ENCODE assay signal across 1 cellular context in the genomic region with DNA sequence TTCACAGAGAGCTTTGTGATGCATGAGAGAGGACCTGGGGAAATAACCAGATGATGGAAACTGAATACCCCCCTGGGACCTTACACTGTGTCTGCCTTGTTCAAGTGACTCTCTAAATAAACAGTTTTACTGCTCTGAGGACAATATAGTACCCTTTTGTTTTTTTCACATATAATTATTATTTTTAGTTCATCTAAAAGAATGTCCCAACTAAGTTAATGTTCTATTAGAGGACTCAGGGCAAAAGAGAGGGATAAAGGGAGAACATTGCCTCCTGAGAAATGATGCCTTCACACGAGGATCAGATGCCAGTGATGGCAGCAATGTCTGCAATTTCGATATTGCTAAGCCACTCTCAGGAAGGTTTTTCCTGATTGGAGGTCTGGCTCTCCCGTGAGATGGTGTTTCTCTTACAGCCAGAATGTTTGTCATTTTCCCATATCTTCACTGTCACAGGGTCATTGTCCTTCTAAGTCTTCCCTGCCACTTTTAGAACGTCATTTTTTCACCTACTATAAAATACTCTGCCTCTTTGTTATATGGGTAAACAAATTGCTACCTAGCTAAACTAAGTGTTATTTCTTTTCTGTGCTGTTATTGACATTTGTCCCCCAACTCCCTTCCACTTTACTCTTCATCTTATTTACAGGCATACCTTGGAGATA.
TF ChIP-seq lines count a peak whose summit lies in the region.

No MANE protein-coding gene starts in this region.

TF ChIP-seq in HEK293, 187 proteins besides CTCF, POLR2A, EP300 and RAD21 (continued from another document):
- TF ChIP-seq, protein P1, sequence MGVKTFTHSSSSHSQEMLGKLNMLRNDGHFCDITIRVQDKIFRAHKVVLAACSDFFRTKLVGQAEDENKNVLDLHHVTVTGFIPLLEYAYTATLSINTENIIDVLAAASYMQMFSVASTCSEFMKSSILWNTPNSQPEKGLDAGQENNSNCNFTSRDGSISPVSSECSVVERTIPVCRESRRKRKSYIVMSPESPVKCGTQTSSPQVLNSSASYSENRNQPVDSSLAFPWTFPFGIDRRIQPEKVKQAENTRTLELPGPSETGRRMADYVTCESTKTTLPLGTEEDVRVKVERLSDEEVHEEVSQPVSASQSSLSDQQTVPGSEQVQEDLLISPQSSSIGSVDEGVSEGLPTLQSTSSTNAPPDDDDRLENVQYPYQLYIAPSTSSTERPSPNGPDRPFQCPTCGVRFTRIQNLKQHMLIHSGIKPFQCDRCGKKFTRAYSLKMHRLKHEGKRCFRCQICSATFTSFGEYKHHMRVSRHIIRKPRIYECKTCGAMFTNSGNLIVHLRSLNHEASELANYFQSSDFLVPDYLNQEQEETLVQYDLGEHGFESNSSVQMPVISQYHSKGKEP (tag by site-specific recombination; IDR thresholded peaks at IDR 0.05) = peak; percentile 80
- peak; percentile 33 for TF ChIP-seq ZNF335 (tag by site-specific recombination; conservative IDR thresholded peaks at IDR 0.05)
- peak; percentile 69 for TF ChIP-seq WT1 (tag by site-specific recombination; IDR thresholded peaks at IDR 0.05)
- no peak for TF ChIP-seq ZNF600 (tag by site-specific recombination; IDR thresholded peaks at IDR 0.05)
- TF ChIP-seq GLIS1 (tag by site-specific recombination; IDR thresholded peaks at IDR 0.05) = peak; percentile 13; the same call in 1 of the 2 replicates
- no peak for TF ChIP-seq ZNF549 (tag by site-specific recombination; IDR thresholded peaks at IDR 0.05)
- no peak for TF ChIP-seq SETDB1 (IDR thresholded peaks at IDR 0.05; ENCODE audit: insufficient read length, low read length)
- no peak for TF ChIP-seq ZNF76 (tag by site-specific recombination; IDR thresholded peaks at IDR 0.05; ENCODE audit: borderline replicate concordance, low read depth)
- peak; percentile 53 for TF ChIP-seq SP7 (tag by site-specific recombination; IDR thresholded peaks at IDR 0.05)
